ENCODE assay signal across 8 cellular contexts in the genomic region with DNA sequence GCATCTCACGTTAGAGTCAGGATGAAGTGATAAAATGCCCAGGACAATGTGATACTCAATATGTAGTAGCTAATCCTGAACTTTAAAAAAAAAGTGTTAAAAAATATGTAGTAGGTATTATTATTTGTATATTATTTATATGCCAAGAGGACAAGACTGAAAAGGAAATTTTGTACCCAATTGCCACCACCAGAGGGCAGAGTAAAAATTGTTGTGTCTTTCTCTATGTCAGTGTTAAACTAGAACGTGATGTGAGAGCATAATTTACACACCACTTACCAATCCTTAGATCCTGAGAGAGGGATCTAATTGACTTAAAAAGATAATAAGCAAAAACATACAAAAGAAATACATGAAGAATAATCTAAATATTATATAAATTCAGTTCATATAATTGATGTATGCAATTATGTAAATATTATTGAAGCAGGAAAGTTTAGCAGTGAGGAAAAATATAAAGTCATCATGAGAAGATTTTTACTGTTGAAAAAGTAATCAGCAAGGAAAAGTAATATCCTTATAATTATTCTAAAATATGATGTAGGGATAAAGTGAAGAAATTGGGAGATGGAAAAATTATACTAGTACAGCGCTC.
DNase-seq lines count a peak whose midpoint lies in the region; ATAC-seq and TF ChIP-seq lines count a peak whose summit lies in the region.

No MANE protein-coding gene starts in this region.

- DNase-seq in Calu3 = peak; percentile 51
- peak; percentile 50 for DNase-seq in KBM-7
- DNase-seq in glomerular visceral epithelial cell (ENCODE audit: extremely low spot score) = peak; percentile 59
- DNase-seq in testis = peak; percentile 46
- DNase-seq in amniotic stem cell (lab: John Stamatoyannopoulos, UW) = no peak

- H3K4me3 Mint-ChIP-seq in Calu3 (ENCODE audit: low read depth, unreplicated experiment) = no peak overlapping the region

- in situ Hi-C loops in KBM-7 (cut with MboI; ENCODE audit: low pct_unique_long_range_greater_than_20kb, low sequenced_read_pairs) = no loop called here

- no peaks in the 10 kb centered on the region for H3K9me3 ChIP-seq in testis

- H3K4me3 ChIP-seq in WI38 (ENCODE audit: low read depth, low read length) = no peak overlapping the region
- no peak overlapping the region for H3K4me3 ChIP-seq in testis

- H3K4me1 ChIP-seq in testis = no peaks in the 10 kb centered on the region

- TF ChIP-seq CTCF in Calu3 (IDR thresholded peaks at IDR 0.05; ENCODE audit: unreplicated experiment) (peak; percentile 55), WI38 (IDR thresholded peaks at IDR 0.05; ENCODE audit: low read depth, low read length) (peak; percentile 46; the same call in 1 of the 2 replicates), testis (IDR thresholded peaks at IDR 0.05) (peak; percentile 29 to 67 (median 48))

- peak; percentile 69 for ATAC-seq in GM18517 (IDR thresholded peaks at IDR 0.05; ENCODE audit: unreplicated experiment)
- no peak for ATAC-seq in GM21786 (IDR thresholded peaks at IDR 0.05; ENCODE audit: unreplicated experiment)

- no peaks in the 10 kb centered on the region for H3K27me3 ChIP-seq in testis

- no peaks in the 10 kb centered on the region for H3K9me3 Mint-ChIP-seq in Calu3 (ENCODE audit: low read depth, unreplicated experiment)

- H3K4me1 Mint-ChIP-seq in Calu3 (ENCODE audit: low read depth, unreplicated experiment) = no peaks in the 10 kb centered on the region

- peaks cover 49% of the 10 kb centered on the region for H3K27me3 Mint-ChIP-seq in Calu3 (ENCODE audit: unreplicated experiment)

- no peaks in the 10 kb centered on the region for H3K36me3 Mint-ChIP-seq in Calu3 (ENCODE audit: insufficient read depth, unreplicated experiment)

- 57 to 63% methylated on average over 3 of the region's 3 CpGs for WGBS in testis, 2 donors

- no TSS peak for BruUV-seq in Calu3 (replicated peaks; lab: Mats Ljungman, UMichigan)

- no peak for TF ChIP-seq POLR2A in testis (IDR thresholded peaks at IDR 0.05)

- CTCF ChIA-PET in Calu3 (lab: Charles Lee) = no interaction called here

- no peak overlapping the region for H3K27ac ChIP-seq in testis

- no peak overlapping the region for H3K27ac Mint-ChIP-seq in Calu3 (ENCODE audit: unreplicated experiment)

- intact Hi-C loops in Calu3 (cut with micrococcal nuclease; ENCODE audit: unreplicated experiment) = no loop called here
- intact Hi-C loops in testis (cut with DNase I; ENCODE audit: low total_unique reads) = no loop called here

- H3K36me3 ChIP-seq in testis (ENCODE audit: low read depth, missing control alignments) = no peaks in the 10 kb centered on the region
